12 cellular contexts compared by ENCODE assay signal in genomic region chr1:231272880-231273279, GRCh38. TPM values are rescaled to one million over a fixed set of nuclear protein-coding genes. Genes with fewer than 3 reads are reported as not detected.
A peak's percentile ranks its signal among the peaks of the same experiment; 100 is the strongest.
DNase-seq lines count a peak whose midpoint lies in the region; ATAC-seq and TF ChIP-seq lines count a peak whose summit lies in the region.
"Had no signal": no experiment of that assay in that cellular context is flagged by ENCODE, and none has a peak within 500 bp of the region (broad histone marks: within the 10 kb centered on the region; RNA-seq: fewer than 3 reads in every experiment).

No MANE protein-coding gene starts in this region.

- H2BK15ac ChIP-seq in neuronal stem cell (ENCODE audit: low read length): no peak overlapping the region

- no peak overlapping the region for H2AFZ ChIP-seq in neuronal stem cell (ENCODE audit: low read length)

- CTCF ChIA-PET in activated CD4-positive, alpha-beta memory T cell treated with anti-CD3 and anti-CD28 coated beads, Interleukin-2, amount 10 ng/mL, durations not matched to agents 7 days and 5 days (lab: Charles Lee): no interaction called here

- H3K4me3 ChIP-seq in coronary artery (no peak overlapping the region), neuronal stem cell (ENCODE audit: low read length in 2 of 2) (no peak overlapping the region)
- H3K4me3 ChIP-seq: skin epidermis had no signal

- no peak overlapping the region for H4K8ac ChIP-seq in neuronal stem cell (ENCODE audit: low read depth, low read length)

- H2BK5ac ChIP-seq in neuronal stem cell (ENCODE audit: low read length): no peak overlapping the region

- H3K9me3 ChIP-seq in neuronal stem cell (replicated peaks in 1 of 2; ENCODE audit: control insufficient read depth in 2 of 2, insufficient read depth in 1 of 2, low read depth in 1 of 2, low read length in 2 of 2): no peaks in the 10 kb centered on the region

- H3K4me2 ChIP-seq in neuronal stem cell (ENCODE audit: insufficient read depth, low read length, poor library complexity, severe bottlenecking): no peak overlapping the region

- no peaks in the 10 kb centered on the region for H3K79me1 ChIP-seq in neuronal stem cell (ENCODE audit: low read depth, low read length)

- H3K18ac ChIP-seq in neuronal stem cell (ENCODE audit: low read length): no peak overlapping the region

- ATAC-seq in esophagus mucosa: peak; percentile 41
- ATAC-seq in stimulated activated effector memory CD8-positive, alpha-beta T cell treated with anti-CD3 and anti-CD28 coated beads, Interleukin-12 subunit alpha, Interleukin-12 subunit beta, amount 100 ng/mL, for 72 hours: no peak

- no peak overlapping the region for H2AK5ac ChIP-seq in neuronal stem cell (ENCODE audit: low read depth, low read length)

- no peak overlapping the region for H3K23ac ChIP-seq in neuronal stem cell (ENCODE audit: low read depth, low read length, poor library complexity)

- no peaks in the 10 kb centered on the region for H3K27me3 Mint-ChIP-seq in activated CD4-positive, alpha-beta memory T cell treated with anti-CD3 and anti-CD28 coated beads, Interleukin-2, amount 10 ng/mL, durations not matched to agents 7 days and 5 days

- no peak for TF ChIP-seq CTCF in coronary artery (IDR thresholded peaks at IDR 0.05)

- H3K27ac ChIP-seq in coronary artery: no peak overlapping the region
- no peak overlapping the region for H3K27ac ChIP-seq in neuronal stem cell (replicated peaks; ENCODE audit: low read length)

- no peaks in the 10 kb centered on the region for H3K9me3 Mint-ChIP-seq in activated CD4-positive, alpha-beta memory T cell treated with anti-CD3 and anti-CD28 coated beads, Interleukin-2, amount 10 ng/mL, durations not matched to agents 7 days and 5 days
- H3K9me3 Mint-ChIP-seq in stimulated activated effector memory CD8-positive, alpha-beta T cell treated with anti-CD3 and anti-CD28 coated beads, Interleukin-12 subunit alpha, Interleukin-12 subunit beta, amount 100 ng/mL, for 72 hours: no peaks in the 10 kb centered on the region

- no peak overlapping the region for H2BK12ac ChIP-seq in neuronal stem cell (ENCODE audit: low read length)

- peaks cover 38% of the 10 kb centered on the region for H3K4me1 Mint-ChIP-seq in activated CD4-positive, alpha-beta memory T cell treated with anti-CD3 and anti-CD28 coated beads, Interleukin-2, amount 10 ng/mL, durations not matched to agents 7 days and 5 days
- peaks cover 12% of the 10 kb centered on the region for H3K4me1 Mint-ChIP-seq in stimulated activated effector memory CD8-positive, alpha-beta T cell treated with anti-CD3 and anti-CD28 coated beads, Interleukin-12 subunit alpha, Interleukin-12 subunit beta, amount 100 ng/mL, for 72 hours

- POLR2A ChIA-PET in activated CD4-positive, alpha-beta memory T cell treated with anti-CD3 and anti-CD28 coated beads, Interleukin-2, amount 10 ng/mL, durations not matched to agents 7 days and 5 days (lab: Charles Lee): interaction anchor here (3.4 kb wide), 1 partner anchor 31 kb away, joined by 12 read pairs; no protein-coding TSS in a partner anchor

- no peak overlapping the region for H3K4me3 Mint-ChIP-seq in activated CD4-positive, alpha-beta memory T cell treated with anti-CD3 and anti-CD28 coated beads, Interleukin-2, amount 10 ng/mL, durations not matched to agents 7 days and 5 days
- H3K4me3 Mint-ChIP-seq in stimulated activated effector memory CD8-positive, alpha-beta T cell treated with anti-CD3 and anti-CD28 coated beads, Interleukin-12 subunit alpha, Interleukin-12 subunit beta, amount 100 ng/mL, for 72 hours: no peak overlapping the region

- H3K27ac Mint-ChIP-seq in activated CD4-positive, alpha-beta memory T cell treated with anti-CD3 and anti-CD28 coated beads, Interleukin-2, amount 10 ng/mL, durations not matched to agents 7 days and 5 days: peak overlapping the region; percentile 87
- peak overlapping the region; percentile 73 for H3K27ac Mint-ChIP-seq in stimulated activated effector memory CD8-positive, alpha-beta T cell treated with anti-CD3 and anti-CD28 coated beads, Interleukin-12 subunit alpha, Interleukin-12 subunit beta, amount 100 ng/mL, for 72 hours

- H3K4ac ChIP-seq in neuronal stem cell (ENCODE audit: low read length): no peak overlapping the region

- peak; percentile 25 to 31 for DNase-seq in activated T-cell treated with anti-CD3 and anti-CD28 coated beads, Interleukin-2, amount 50 U/mL, for 48 hours
- no peak for DNase-seq in activated T-cell treated with anti-CD3 and anti-CD28 coated beads, Interleukin-2, amount 50 U/mL, for 1 hour
- DNase-seq in activated CD4-positive, alpha-beta memory T cell treated with anti-CD3 and anti-CD28 coated beads, Interleukin-2, amount 10 ng/mL, durations not matched to agents 7 days and 5 days: no peak
- DNase-seq in stimulated activated effector memory CD8-positive, alpha-beta T cell treated with anti-CD3 and anti-CD28 coated beads, Interleukin-12 subunit alpha, Interleukin-12 subunit beta, amount 100 ng/mL, for 72 hours (ENCODE audit: low spot score in 2 of 2): no peak
- DNase-seq in coronary artery (ENCODE audit: low spot score): no peak
- DNase-seq in neuronal stem cell (ENCODE audit: low spot score): no peak
- no peak for DNase-seq in stimulated activated CD4-positive, alpha-beta T cell treated with anti-CD3 and anti-CD28 coated beads, Interleukin-2, amount 100 ng/mL, for 48 hours
- DNase-seq: anterior cingulate cortex, HCEC 1CT, NCI-H1694 treated with DMSO at 0.1 percent for 48 hours had no signal

- H4K91ac ChIP-seq in neuronal stem cell (ENCODE audit: low read depth, low read length, poor library complexity): no peak overlapping the region

- no CpG with 5 or more reads among the region's 2 CpGs for WGBS in neuronal stem cell (ENCODE audit: extremely low coverage in 2 of 2, insufficient read length in 2 of 2, insufficient replicate concordance in 1 of 2), 2 donors

- peaks cover 27 to 91% of the 10 kb centered on the region in 2 donors for H3K36me3 ChIP-seq in neuronal stem cell (replicated peaks in 1 of 2; ENCODE audit: control insufficient read depth in 2 of 2, insufficient read depth in 2 of 2, low read length in 2 of 2)

- no peak overlapping the region for H3K14ac ChIP-seq in neuronal stem cell (ENCODE audit: low read length)

- H2BK120ac ChIP-seq in neuronal stem cell (ENCODE audit: low read depth, low read length): no peak overlapping the region

- H3K4me1 ChIP-seq in neuronal stem cell (ENCODE audit: control insufficient read depth in 2 of 2, insufficient read depth in 1 of 2, low read depth in 1 of 2, low read length in 2 of 2): peaks cover 0 to 2% of the 10 kb centered on the region in 2 donors

- no peak overlapping the region for H3K9ac ChIP-seq in neuronal stem cell (ENCODE audit: low read depth, low read length, poor library complexity)

- H3K36me3 Mint-ChIP-seq in activated CD4-positive, alpha-beta memory T cell treated with anti-CD3 and anti-CD28 coated beads, Interleukin-2, amount 10 ng/mL, durations not matched to agents 7 days and 5 days (ENCODE audit: low read depth): peaks cover 72% of the 10 kb centered on the region
- peaks cover 81% of the 10 kb centered on the region for H3K36me3 Mint-ChIP-seq in stimulated activated effector memory CD8-positive, alpha-beta T cell treated with anti-CD3 and anti-CD28 coated beads, Interleukin-12 subunit alpha, Interleukin-12 subunit beta, amount 100 ng/mL, for 72 hours

- no peaks in the 10 kb centered on the region for H3K27me3 ChIP-seq in neuronal stem cell (ENCODE audit: control insufficient read depth in 3 of 3, insufficient read depth in 3 of 3, low read depth in 1 of 3, low read length in 3 of 3)

RNA-seq across cellular contexts. Expression of gene GNPAT, which starts 31.9 kb away (rescaled TPM):
- 10 to 100 TPM; 44.6 to 45.2 TPM for total RNA-seq in activated CD4-positive, alpha-beta memory T cell treated with anti-CD3 and anti-CD28 coated beads, Interleukin-2, amount 10 ng/mL, durations not matched to agents 7 days and 5 days
- 20.6 TPM for total RNA-seq in esophagus mucosa
- 68.5 TPM for polyA plus RNA-seq in neuronal stem cell (2013, experiment 1 of 2)
- 70.8 TPM for polyA plus RNA-seq in neuronal stem cell (2013, experiment 2 of 2)

Comparison
In these comparisons a context has a peak if more than half of its experiments do, and no peak if none do; other contexts are left out.
1. DNase-seq: peak in activated T-cell treated with anti-CD3 and anti-CD28 coated beads, Interleukin-2, amount 50 U/mL, for 48 hours (2 of 2); none in activated T-cell treated with anti-CD3 and anti-CD28 coated beads, Interleukin-2, amount 50 U/mL, for 1 hour (single experiment), activated CD4-positive, alpha-beta memory T cell treated with anti-CD3 and anti-CD28 coated beads, Interleukin-2, amount 10 ng/mL, durations not matched to agents 7 days and 5 days (single experiment), stimulated activated effector memory CD8-positive, alpha-beta T cell treated with anti-CD3 and anti-CD28 coated beads, Interleukin-12 subunit alpha, Interleukin-12 subunit beta, amount 100 ng/mL, for 72 hours (0 of 2), coronary artery (single experiment), neuronal stem cell (single experiment) and stimulated activated CD4-positive, alpha-beta T cell treated with anti-CD3 and anti-CD28 coated beads, Interleukin-2, amount 100 ng/mL, for 48 hours (0 of 2).